36 cellular contexts compared by ENCODE assay signal in the genomic region with DNA sequence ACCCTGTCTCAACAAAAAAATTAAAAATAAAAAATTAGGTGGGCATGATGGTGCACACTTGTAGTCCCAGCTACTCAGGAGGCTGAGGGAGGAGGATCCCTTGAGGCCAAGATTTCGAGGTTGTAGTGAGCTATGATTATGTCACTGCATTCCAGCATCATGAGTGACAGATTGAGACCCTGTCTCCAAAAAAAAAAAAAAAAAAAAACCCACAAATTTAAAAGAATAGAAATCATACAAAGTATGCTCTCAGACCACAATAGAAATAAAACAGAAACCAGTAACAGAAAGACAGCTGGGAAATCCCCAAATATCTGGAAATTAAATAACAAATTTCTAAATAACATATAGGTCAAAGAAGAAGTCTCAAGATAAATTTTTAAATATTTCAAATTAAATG.
"Had no signal": no experiment of that assay in that cellular context is flagged by ENCODE, and none has a peak within 500 bp of the region (broad histone marks: within the 10 kb centered on the region; RNA-seq: fewer than 3 reads in every experiment).

No MANE protein-coding gene starts in this region.

- H3K4me1 Mint-ChIP-seq: activated B cell treated with CpG ODN at 0.5 μM for 24 hours had no signal

- H3K27ac Mint-ChIP-seq: activated B cell treated with CpG ODN at 0.5 μM for 24 hours; activated CD4-positive, alpha-beta memory T cell treated with anti-CD3 and anti-CD28 coated beads, Interleukin-2, amount 10 ng/mL, durations not matched to agents 7 days and 5 days; activated CD4-positive, alpha-beta T cell treated with anti-CD3 and anti-CD28 coated beads, Interleukin-2, amount 10 ng/mL, durations not matched to agents 7 days and 5 days; activated T-cell treated with anti-CD3 and anti-CD28 coated beads, Interleukin-2, amount 50 U/mL, for 72 hours; T-cell; T-helper 1 cell treated with Interleukin-12 subunit alpha and Interleukin-12 subunit beta and Interleukin-4 antibody, amounts not matched to agents 30 μg/mL and 1 μg/mL, for 36 hours; T-helper 2 cell treated with Interferon-gamma antibody and Interleukin-4, amounts not matched to agents 5 μg/mL and 100 μg/mL, for 36 hours had no signal

- H3K4me3 Mint-ChIP-seq: activated B cell treated with CpG ODN at 0.5 μM for 24 hours; activated CD4-positive, alpha-beta memory T cell treated with anti-CD3 and anti-CD28 coated beads, Interleukin-2, amount 10 ng/mL, durations not matched to agents 7 days and 5 days; activated CD4-positive, alpha-beta T cell treated with anti-CD3 and anti-CD28 coated beads, Interleukin-2, amount 10 ng/mL, durations not matched to agents 7 days and 5 days; activated naive CD8-positive, alpha-beta T cell; activated T-cell treated with anti-CD3 and anti-CD28 coated beads, Interleukin-2, amount 50 U/mL, for 24 hours; effector memory CD8-positive, alpha-beta T cell; T-cell; T-helper 1 cell treated with Interleukin-12 subunit alpha and Interleukin-12 subunit beta and Interleukin-4 antibody, amounts not matched to agents 30 μg/mL and 1 μg/mL, for 36 hours; T-helper 2 cell treated with Interferon-gamma antibody and Interleukin-4, amounts not matched to agents 5 μg/mL and 100 μg/mL, for 36 hours had no signal

- H3K4me3 ChIP-seq: esophagus muscularis mucosa, gastrocnemius medialis had no signal

- H3K27ac ChIP-seq: brain microvascular endothelial cell, esophagus muscularis mucosa, foreskin keratinocyte, gastrocnemius medialis, WERI-Rb-1 had no signal

- FAIRE-seq: astrocyte, colon had no signal

- H3K27me3 Mint-ChIP-seq: activated B cell treated with CpG ODN at 0.5 μM for 24 hours; activated CD4-positive, alpha-beta memory T cell treated with anti-CD3 and anti-CD28 coated beads, Interleukin-2, amount 10 ng/mL, durations not matched to agents 7 days and 5 days; activated CD4-positive, alpha-beta T cell treated with anti-CD3 and anti-CD28 coated beads, Interleukin-2, amount 10 ng/mL, durations not matched to agents 7 days and 5 days; activated naive CD8-positive, alpha-beta T cell; effector memory CD8-positive, alpha-beta T cell had no signal

- H3K9me3 Mint-ChIP-seq: activated B cell treated with CpG ODN at 0.5 μM for 24 hours; activated CD4-positive, alpha-beta memory T cell treated with anti-CD3 and anti-CD28 coated beads, Interleukin-2, amount 10 ng/mL, durations not matched to agents 7 days and 5 days; activated T-cell treated with anti-CD3 and anti-CD28 coated beads, Interleukin-2, amount 50 U/mL, for 24 hours; activated T-cell treated with anti-CD3 and anti-CD28 coated beads, Interleukin-2, amount 50 U/mL, for 72 hours; effector memory CD8-positive, alpha-beta T cell; T-cell; T-helper 1 cell treated with Interleukin-12 subunit alpha and Interleukin-12 subunit beta and Interleukin-4 antibody, amounts not matched to agents 30 μg/mL and 1 μg/mL, for 36 hours had no signal

- H3K36me3 ChIP-seq: brain microvascular endothelial cell, esophagus muscularis mucosa, gastrocnemius medialis, WERI-Rb-1 had no signal

- ATAC-seq: effector memory CD8-positive, alpha-beta T cell; foreskin keratinocyte; gastrocnemius medialis; T-cell had no signal

- DNase-seq: activated B cell treated with CpG ODN at 0.5 μM for 24 hours; activated CD4-positive, alpha-beta memory T cell treated with anti-CD3 and anti-CD28 coated beads, Interleukin-2, amount 10 ng/mL, durations not matched to agents 7 days and 5 days; activated CD4-positive, alpha-beta T cell treated with anti-CD3 and anti-CD28 coated beads for 1 hour; activated CD4-positive, alpha-beta T cell treated with anti-CD3 and anti-CD28 coated beads for 4 hours; activated CD4-positive, alpha-beta T cell treated with anti-CD3 and anti-CD28 coated beads, Interleukin-2, amount 10 ng/mL, durations not matched to agents 7 days and 5 days; activated CD4-positive, alpha-beta T cell treated with anti-CD3 and anti-CD28 coated beads, Interleukin-2, amount 50 U/mL, for 4 hours; activated CD8-positive, alpha-beta memory T cell treated with anti-CD3 and anti-CD28 coated beads, Interleukin-2, amount 50 U/mL, for 48 hours; activated effector memory CD4-positive, alpha-beta T cell treated with Interleukin-2 at 50 U/mL for 16 hours; activated gamma-delta T cell treated with Interleukin-2 at 50 U/mL for 16 hours; activated naive CD4-positive, alpha-beta T cell treated with anti-CD3 and anti-CD28 coated beads, Interleukin-2, amount 50 U/mL, for 16 hours; activated naive CD4-positive, alpha-beta T cell treated with Interleukin-2 at 50 U/mL for 16 hours; activated T-cell treated with anti-CD3 and anti-CD28 coated beads for 4 hours; activated T-cell treated with anti-CD3 and anti-CD28 coated beads, Interleukin-2, amount 50 U/mL, for 24 hours; activated T-cell treated with anti-CD3 and anti-CD28 coated beads, Interleukin-2, amount 50 U/mL, for 72 hours; amniotic stem cell; anterior cingulate cortex; brain microvascular endothelial cell; caudate nucleus; cortex of kidney; dermis blood vessel endothelial cell; effector CD4-positive, alpha-beta T cell; effector memory CD8-positive, alpha-beta T cell; erythroblast; foreskin keratinocyte; gastrocnemius medialis; glutamatergic neuron; SW 1271; T-cell; T1000; WERI-Rb-1 had no signal

- H3K4me1 ChIP-seq: esophagus muscularis mucosa, foreskin keratinocyte, gastrocnemius medialis had no signal

- H3K9me3 ChIP-seq: esophagus muscularis mucosa, gastrocnemius medialis had no signal

- H3K36me3 Mint-ChIP-seq: activated naive CD8-positive, alpha-beta T cell; T-cell had no signal
